Comparison of ENCODE assay signal across 8 cellular contexts in genomic region chr5:115599502-115599901, GRCh38. TPM values are rescaled to one million over a fixed set of nuclear protein-coding genes. Genes with fewer than 3 reads are reported as not detected.
DNase-seq lines count a peak whose midpoint lies in the region; ATAC-seq and TF ChIP-seq lines count a peak whose summit lies in the region.

No MANE protein-coding gene starts in this region.

- H3K27me3 ChIP-seq in IMR-90 (ENCODE audit: control insufficient read depth, insufficient read depth, low read length), result no peaks in the 10 kb centered on the region
- no peaks in the 10 kb centered on the region for H3K27me3 ChIP-seq in subcutaneous abdominal adipose tissue (ENCODE audit: control insufficient read depth in 5 of 5, insufficient read depth in 4 of 5, low read length in 5 of 5)

- no peaks in the 10 kb centered on the region for H3K27me3 Mint-ChIP-seq in activated CD4-positive, alpha-beta T cell treated with anti-CD3 and anti-CD28 coated beads, Interleukin-2, amount 10 ng/mL, durations not matched to agents 7 days and 5 days

- H3K23ac ChIP-seq in IMR-90 (ENCODE audit: low read depth, low read length), result peak overlapping the region; percentile 62; the same call in 1 of the 2 replicates

- H3K36me3 Mint-ChIP-seq in activated CD4-positive, alpha-beta T cell treated with anti-CD3 and anti-CD28 coated beads, Interleukin-2, amount 10 ng/mL, durations not matched to agents 7 days and 5 days (ENCODE audit: low read depth), result peaks cover 23% of the 10 kb centered on the region

- no peak overlapping the region for H3K4me3 Mint-ChIP-seq in activated CD4-positive, alpha-beta T cell treated with anti-CD3 and anti-CD28 coated beads, Interleukin-2, amount 10 ng/mL, durations not matched to agents 7 days and 5 days

- H3K4me1 ChIP-seq in IMR-90 (ENCODE audit: control insufficient read depth, insufficient read depth, low read length), result peaks cover 10% of the 10 kb centered on the region
- peaks cover 2 to 36% (median 33%) of the 10 kb centered on the region in 5 donors for H3K4me1 ChIP-seq in subcutaneous abdominal adipose tissue (ENCODE audit: control insufficient read depth in 5 of 5, insufficient read depth in 5 of 5, low read length in 5 of 5)

- H3K9me3 ChIP-seq in IMR-90 (ENCODE audit: control insufficient read depth, insufficient read depth, low read length) (no peaks in the 10 kb centered on the region), subcutaneous abdominal adipose tissue (ENCODE audit: control insufficient read depth in 5 of 5, low read length in 5 of 5) (no peaks in the 10 kb centered on the region)

- no peak for TF ChIP-seq RAD21 in IMR-90 (IDR thresholded peaks at IDR 0.05; ENCODE audit: low read length)

- no peak overlapping the region for H4K91ac ChIP-seq in IMR-90 (ENCODE audit: insufficient read depth, low read depth, low read length)

- TF ChIP-seq CTCF in IMR-90 (conservative IDR thresholded peaks at IDR 0.05; ENCODE audit: low read depth, low read length), result no peak

- H3K4me3 ChIP-seq in IMR-90 (ENCODE audit: insufficient read depth, low read depth, low read length), result no peak overlapping the region
- H3K4me3 ChIP-seq in subcutaneous abdominal adipose tissue (ENCODE audit: low read depth in 1 of 5, low read length in 5 of 5), result no peak overlapping the region

- 0 out of 2 replicates have a peak overlapping the region, but pooled peaks have one; percentile 2 for H3K14ac ChIP-seq in IMR-90 (replicated peaks; ENCODE audit: low read depth, low read length)

- H3K4me2 ChIP-seq in IMR-90 (ENCODE audit: low read depth, low read length), result 0 out of 2 replicates have a peak overlapping the region, but pooled peaks have one; percentile 0

- POLR2A ChIA-PET in IMR-90 (lab: Charles Lee; ENCODE audit: unreplicated experiment), result no interaction called here
- POLR2A ChIA-PET in activated CD4-positive, alpha-beta T cell treated with anti-CD3 and anti-CD28 coated beads, Interleukin-2, amount 10 ng/mL, durations not matched to agents 7 days and 5 days (lab: Charles Lee), result no interaction called here

- WGBS in IMR-90 (ENCODE audit: extremely low coverage in 2 of 2, insufficient read length in 1 of 2), 2 experiments, result no CpG with 5 or more reads among the region's 1 CpG

- dilution Hi-C loops in IMR-90 (cut with HindIII; ENCODE audit: low sequenced_read_pairs, unreplicated experiment), result no loop called here

- no peak overlapping the region for H2AK9ac ChIP-seq in IMR-90 (replicated peaks; ENCODE audit: low read depth, low read length, poor library complexity)

- ATAC-seq in GM19467 (IDR thresholded peaks at IDR 0.05; ENCODE audit: unreplicated experiment), result peak; percentile 28
- peak; percentile 28 for ATAC-seq in IMR-90 (ENCODE audit: low read depth)

- H2AFZ ChIP-seq in IMR-90 (replicated peaks; ENCODE audit: low read length, poor library complexity), result no peak overlapping the region

- H3K4ac ChIP-seq in IMR-90 (ENCODE audit: low read depth, low read length), result peak overlapping the region; percentile 0; the same call in 1 of the 2 replicates

- no TSS peak for BruUV-seq in IMR-90 (replicated peaks; lab: Mats Ljungman, UMichigan)

- no peak overlapping the region for H2BK20ac ChIP-seq in IMR-90 (ENCODE audit: low read depth, low read length)

- CTCF ChIA-PET in IMR-90 (lab: Yijun Ruan, JAX), result interaction anchor here (1.1 kb wide), 1 partner anchor 24 kb away, joined by 4 read pairs; no protein-coding TSS in a partner anchor
- CTCF ChIA-PET in activated CD4-positive, alpha-beta T cell treated with anti-CD3 and anti-CD28 coated beads, Interleukin-2, amount 10 ng/mL, durations not matched to agents 7 days and 5 days (lab: Charles Lee), result interaction anchor here (0.7 kb wide), 1 partner anchor 27 kb away, joined by 3 read pairs; no protein-coding TSS in a partner anchor

- no peak overlapping the region for H3K27ac Mint-ChIP-seq in activated CD4-positive, alpha-beta T cell treated with anti-CD3 and anti-CD28 coated beads, Interleukin-2, amount 10 ng/mL, durations not matched to agents 7 days and 5 days

- no peak overlapping the region for H3K9ac ChIP-seq in IMR-90 (ENCODE audit: low read depth, low read length)
- H3K9ac ChIP-seq in subcutaneous abdominal adipose tissue (ENCODE audit: low read length in 5 of 5), result peak overlapping the region in 2 of 5 donors; percentile 4 to 68

- H4K5ac ChIP-seq in IMR-90 (ENCODE audit: low read depth, low read length), result no peak overlapping the region

- H2BK120ac ChIP-seq in IMR-90 (ENCODE audit: low read depth, low read length), result no peak overlapping the region

- no peak overlapping the region for H2BK15ac ChIP-seq in IMR-90 (ENCODE audit: low read depth, low read length)

- H3K9me1 ChIP-seq in IMR-90 (ENCODE audit: insufficient read depth, low read length), result 0 out of 2 replicates have a peak, but pooled peaks cover 5% of the 10 kb centered on the region

- peaks cover 23% of the 10 kb centered on the region for H3K4me1 Mint-ChIP-seq in activated CD4-positive, alpha-beta T cell treated with anti-CD3 and anti-CD28 coated beads, Interleukin-2, amount 10 ng/mL, durations not matched to agents 7 days and 5 days

- DNase-seq in AML-193 (lab: John Stamatoyannopoulos, UW) (peak; percentile 79 to 88), IMR-90 (peak; percentile 56), fibroblast of the conjunctiva (ENCODE audit: low read depth) (peak; percentile 47), HuH-7 (ENCODE audit: low spot score) (no peak), amniotic stem cell (lab: John Stamatoyannopoulos, UW) (no peak)
- no peak for DNase-seq in activated CD4-positive, alpha-beta T cell treated with anti-CD3 and anti-CD28 coated beads, Interleukin-2, amount 10 ng/mL, durations not matched to agents 7 days and 5 days

- no peaks in the 10 kb centered on the region for H3K36me3 ChIP-seq in IMR-90 (ENCODE audit: control insufficient read depth, insufficient read depth, low read length)
- no peaks in the 10 kb centered on the region for H3K36me3 ChIP-seq in subcutaneous abdominal adipose tissue (ENCODE audit: control insufficient read depth in 5 of 5, insufficient read depth in 5 of 5, low read length in 5 of 5)

- intact Hi-C loops in IMR-90 (cut with micrococcal nuclease), result no loop called here

- no peak for TF ChIP-seq POLR2A in IMR-90 (IDR thresholded peaks at IDR 0.05; ENCODE audit: low read depth, low read length)

- H2AK5ac ChIP-seq in IMR-90 (ENCODE audit: low read depth, low read length), result peak overlapping the region; percentile 0; the same call in 1 of the 2 replicates

- H3K18ac ChIP-seq in IMR-90 (ENCODE audit: low read depth, low read length), result no peak overlapping the region

- H2BK5ac ChIP-seq in IMR-90 (ENCODE audit: low read depth, low read length, poor library complexity, severe bottlenecking), result no peak overlapping the region

- H3K56ac ChIP-seq in IMR-90 (ENCODE audit: extremely low read depth, insufficient read depth, low read length), result no peak overlapping the region

- peaks cover 10% of the 10 kb centered on the region; the same call in 1 of the 2 replicates for H4K20me1 ChIP-seq in IMR-90 (ENCODE audit: insufficient read depth, low read length)

- no peaks in the 10 kb centered on the region for H3K9me3 Mint-ChIP-seq in activated CD4-positive, alpha-beta T cell treated with anti-CD3 and anti-CD28 coated beads, Interleukin-2, amount 10 ng/mL, durations not matched to agents 7 days and 5 days

- H3K27ac ChIP-seq in IMR-90 (ENCODE audit: insufficient read depth, low read length), result no peak overlapping the region
- H3K27ac ChIP-seq in subcutaneous abdominal adipose tissue (ENCODE audit: low read depth, low read length), result peak overlapping the region; percentile 24

- no peak overlapping the region for H4K8ac ChIP-seq in IMR-90 (ENCODE audit: low read depth in 2 of 2, low read length in 2 of 2)

- in situ Hi-C loops in IMR-90 (cut with MboI; ENCODE audit: low sequenced_read_pairs), result no loop called here

- H3K79me1 ChIP-seq in IMR-90 (ENCODE audit: low read depth in 1 of 2, low read length in 2 of 2), result peaks cover 19 to 55% of the 10 kb centered on the region in 2 experiments

TF ChIP-seq in IMR-90, 13 proteins besides CTCF, POLR2A, EP300 and RAD21:
- TF ChIP-seq MAFK (IDR thresholded peaks at IDR 0.05; ENCODE audit: low read depth, low read length) (no peak), RFX5 (IDR thresholded peaks at IDR 0.05; ENCODE audit: low read depth, low read length) (no peak), CEBPB (IDR thresholded peaks at IDR 0.05; ENCODE audit: low read depth, low read length) (peak; percentile 31; the same call in 1 of the 2 replicates)

RNA-seq across cellular contexts. Expression of gene TICAM2, which starts 2.8 kb away (rescaled TPM):
- total RNA-seq in IMR-90 (2012; rRNA removed), result 4.3 and 6.9 TPM in 2 replicates
- 2.9 and 3.4 TPM in 2 replicates for polyA plus RNA-seq in IMR-90 (2012; rRNA removed)
- 0.73 and 0.97 TPM in 2 replicates for polyA plus RNA-seq in IMR-90 (2012; cell fraction: cytosol; rRNA removed)
- 0.55 and 2.2 TPM in 2 replicates for polyA plus RNA-seq in IMR-90 (2012; cell fraction: nucleus; rRNA removed; ENCODE audit: low replicate concordance)
- total RNA-seq in activated CD4-positive, alpha-beta T cell treated with anti-CD3 and anti-CD28 coated beads, Interleukin-2, amount 10 ng/mL, durations not matched to agents 7 days and 5 days, result 1 to 10 TPM; 1.1 to 1.4 TPM

RNA-seq across cellular contexts. Expression of gene TMED7, which starts 26.3 kb away (rescaled TPM):
- total RNA-seq in IMR-90 (2012; rRNA removed), result 75.6 and 173 TPM in 2 replicates
- 86.7 and 107 TPM in 2 replicates for polyA plus RNA-seq in IMR-90 (2012; rRNA removed)
- polyA plus RNA-seq in IMR-90 (2012; cell fraction: cytosol; rRNA removed), result 10.4 and 84.9 TPM in 2 replicates
- 11.2 and 42.1 TPM in 2 replicates for polyA plus RNA-seq in IMR-90 (2012; cell fraction: nucleus; rRNA removed; ENCODE audit: low replicate concordance)
- total RNA-seq in activated CD4-positive, alpha-beta T cell treated with anti-CD3 and anti-CD28 coated beads, Interleukin-2, amount 10 ng/mL, durations not matched to agents 7 days and 5 days, result 10 to 100 TPM; 39.2 to 45.7 TPM

RNA-seq across cellular contexts. Expression of gene FEM1C, which starts 54.9 kb away (rescaled TPM):
- 21.5 and 30.3 TPM in 2 replicates for total RNA-seq in IMR-90 (2012; rRNA removed)
- 5.3 and 6.3 TPM in 2 replicates for polyA plus RNA-seq in IMR-90 (2012; rRNA removed)
- polyA plus RNA-seq in IMR-90 (2012; cell fraction: cytosol; rRNA removed), result 1.4 TPM in 2 replicates
- 1.2 and 11.4 TPM in 2 replicates for polyA plus RNA-seq in IMR-90 (2012; cell fraction: nucleus; rRNA removed; ENCODE audit: low replicate concordance)
- 10 to 100 TPM; 13.9 to 15.5 TPM for total RNA-seq in activated CD4-positive, alpha-beta T cell treated with anti-CD3 and anti-CD28 coated beads, Interleukin-2, amount 10 ng/mL, durations not matched to agents 7 days and 5 days

Comparison
In these comparisons a context has a peak if more than half of its experiments do, and no peak if none do; other contexts are left out.
1. DNase-seq: peak in AML-193 (2 of 2), IMR-90 (single experiment) and fibroblast of the conjunctiva (single experiment); none in HuH-7 (single experiment), amniotic stem cell (single experiment) and activated CD4-positive, alpha-beta T cell treated with anti-CD3 and anti-CD28 coated beads, Interleukin-2, amount 10 ng/mL, durations not matched to agents 7 days and 5 days (single experiment).